9 cellular contexts compared by ENCODE assay signal in genomic region chr11:57566564-57567209, GRCh38. TPM values are rescaled to one million over a fixed set of nuclear protein-coding genes. Genes with fewer than 3 reads are reported as not detected.
DNase-seq lines count a peak whose midpoint lies in the region; ATAC-seq and TF ChIP-seq lines count a peak whose summit lies in the region.
"Had no signal": no experiment of that assay in that cellular context is flagged by ENCODE, and none has a peak within 500 bp of the region (broad histone marks: within the 10 kb centered on the region; RNA-seq: fewer than 3 reads in every experiment).

No MANE protein-coding gene starts in this region.

- CTCF ChIA-PET in PC-9 (lab: Charles Lee): interaction anchor here (0.6 to 1.9 kb wide), 4 partner anchors 37 to 154 kb away, joined by 3 to 7 read pairs (median 4); no protein-coding TSS in a partner anchor

- peak overlapping the region; percentile 57 to 85 for H3K9ac ChIP-seq in duodenal mucosa (ENCODE audit: low read depth in 1 of 2, low read length in 2 of 2)

- ATAC-seq in GM18519 (IDR thresholded peaks at IDR 0.05; ENCODE audit: low FRiP score, unreplicated experiment) (no peak), GM18502 (IDR thresholded peaks at IDR 0.05; ENCODE audit: poor library complexity, unreplicated experiment) (no peak)

- no peak for DNase-seq in PC-9
- DNase-seq in NCI-H2081 treated with DMSO at 0.1 percent for 48 hours (lab: John Stamatoyannopoulos, UW): no peak
- no peak for DNase-seq in NCI-H2029 (lab: John Stamatoyannopoulos, UW)

- H3K4me2 ChIP-seq in DOHH2 (ENCODE audit: low read length) (peak overlapping the region; percentile 97), PC-9 (peak overlapping the region; percentile 90)

- H3F3A ChIP-seq in DOHH2 (ENCODE audit: control insufficient read depth, insufficient read depth) (no peaks in the 10 kb centered on the region), PC-9 (ENCODE audit: insufficient read depth, low read depth) (no peaks in the 10 kb centered on the region)

- H2AFZ ChIP-seq in PC-9: peak overlapping the region; percentile 97
- peak overlapping the region; percentile 58 for H2AFZ ChIP-seq in neuron (ENCODE audit: low read depth, low read length)

- H3K9me2 ChIP-seq in DOHH2 (replicated peaks; ENCODE audit: control insufficient read depth, low read length) (no peaks in the 10 kb centered on the region), PC-9 (ENCODE audit: insufficient read depth) (no peaks in the 10 kb centered on the region)

- H3K4me3 ChIP-seq in DOHH2 (ENCODE audit: low read length) (peak overlapping the region; percentile 84), PC-9 (peak overlapping the region; percentile 89; the same call in 1 of the 2 replicates), duodenal mucosa (ENCODE audit: low read depth in 1 of 2, low read length in 2 of 2) (peak overlapping the region; percentile 82 to 94), neuron (ENCODE audit: low read length) (peak overlapping the region; percentile 72)

- no peak for TF ChIP-seq CTCF in DOHH2 (IDR thresholded peaks at IDR 0.05; ENCODE audit: low read depth, low read length, poor library complexity, severe bottlenecking)
- TF ChIP-seq CTCF in PC-9 (conservative IDR thresholded peaks at IDR 0.05): no peak

- no peaks in the 10 kb centered on the region for H3K36me3 ChIP-seq in DOHH2 (ENCODE audit: control insufficient read depth, low read length)
- no peaks in the 10 kb centered on the region for H3K36me3 ChIP-seq in PC-9 (ENCODE audit: low read depth)
- no peaks in the 10 kb centered on the region for H3K36me3 ChIP-seq in duodenal mucosa (ENCODE audit: control insufficient read depth in 1 of 2, insufficient read depth in 2 of 2, low read length in 2 of 2)
- H3K36me3 ChIP-seq in neuron (ENCODE audit: insufficient read depth, low read length): peaks cover 7% of the 10 kb centered on the region

- H3K79me2 ChIP-seq in DOHH2 (ENCODE audit: control insufficient read depth, low read length): no peaks in the 10 kb centered on the region
- H3K79me2 ChIP-seq in PC-9 (ENCODE audit: low read depth): no peaks in the 10 kb centered on the region

- POLR2A ChIA-PET in PC-9 (lab: Charles Lee; ENCODE audit: unreplicated experiment): interaction anchor here (0.6 kb wide), 1 partner anchor 234 kb away, joined by 6 read pairs; no protein-coding TSS in a partner anchor

- peaks cover 5% of the 10 kb centered on the region for H3K27me3 ChIP-seq in DOHH2 (ENCODE audit: control insufficient read depth, low read length)
- no peaks in the 10 kb centered on the region for H3K27me3 ChIP-seq in PC-9 (ENCODE audit: insufficient read depth, low read depth)
- no peaks in the 10 kb centered on the region for H3K27me3 ChIP-seq in duodenal mucosa (ENCODE audit: control insufficient read depth in 1 of 2, insufficient read depth in 2 of 2, low read length in 2 of 2)
- H3K27me3 ChIP-seq in neuron (ENCODE audit: insufficient read depth, low read length): no peaks in the 10 kb centered on the region

- peaks cover 16% of the 10 kb centered on the region for H3K4me1 ChIP-seq in DOHH2 (ENCODE audit: control insufficient read depth, low read length)
- peaks cover 24% of the 10 kb centered on the region for H3K4me1 ChIP-seq in PC-9 (replicated peaks; ENCODE audit: insufficient read depth)
- peaks cover 17 to 22% of the 10 kb centered on the region in 2 donors for H3K4me1 ChIP-seq in duodenal mucosa (ENCODE audit: control insufficient read depth in 1 of 2, insufficient read depth in 2 of 2, low read length in 2 of 2)
- H3K4me1 ChIP-seq in neuron (ENCODE audit: insufficient read depth, low read length): peaks cover 29% of the 10 kb centered on the region

- no peak overlapping the region for H3K27ac ChIP-seq in DOHH2 (ENCODE audit: low read depth, low read length)
- H3K27ac ChIP-seq in PC-9: no peak overlapping the region
- H3K27ac ChIP-seq in duodenal mucosa (ENCODE audit: low read depth, low read length): peak overlapping the region; percentile 54

- intact Hi-C loops in PC-9 (cut with micrococcal nuclease; ENCODE audit: unreplicated experiment): loop anchor here (1.0 kb wide), 2 partner anchors 35 to 108 kb away; no protein-coding TSS in a partner anchor

- no peaks in the 10 kb centered on the region for H3K9me3 ChIP-seq in DOHH2 (ENCODE audit: control insufficient read depth, insufficient read depth, low read length)
- no peaks in the 10 kb centered on the region for H3K9me3 ChIP-seq in PC-9 (ENCODE audit: insufficient read depth, low read depth)
- H3K9me3 ChIP-seq in duodenal mucosa (ENCODE audit: control insufficient read depth in 1 of 2, low read length in 2 of 2): no peaks in the 10 kb centered on the region
- H3K9me3 ChIP-seq in neuron (ENCODE audit: low read length): no peaks in the 10 kb centered on the region

- BruUV-seq in PC-9 (replicated peaks; lab: Mats Ljungman, UMichigan): no TSS peak

- H4K20me1 ChIP-seq in DOHH2 (ENCODE audit: control insufficient read depth, insufficient read depth, low read depth, low read length) (no peaks in the 10 kb centered on the region), PC-9 (ENCODE audit: insufficient read depth) (no peaks in the 10 kb centered on the region)

RNA-seq across cellular contexts. Expression of gene UBE2L6, which starts 0.8 kb away (rescaled TPM):
- total RNA-seq in PC-9 (2021): 121 and 122 TPM in 2 replicates

RNA-seq across cellular contexts. Expression of gene SMTNL1, which starts 29.3 kb away (rescaled TPM):
- not detected in 2 replicates for total RNA-seq in PC-9 (2021)
- total RNA-seq: pulmonary artery endothelial cell had no signal

RNA-seq across cellular contexts. Expression of gene SERPING1, which starts 30.8 kb away (rescaled TPM):
- 3.1 TPM in 2 replicates for total RNA-seq in PC-9 (2021)
- total RNA-seq: pulmonary artery endothelial cell had no signal

RNA-seq across cellular contexts. Expression of gene TIMM10, which starts 36.1 kb away (rescaled TPM):
- 90.2 and 94.7 TPM in 2 replicates for total RNA-seq in PC-9 (2021)

RNA-seq across cellular contexts. Expression of gene SLC43A1, which starts 51.2 kb away (rescaled TPM):
- total RNA-seq in PC-9 (2021): 3.2 and 4.0 TPM in 2 replicates
